ENCODE assay signal across 13 cellular contexts in the genomic region with DNA sequence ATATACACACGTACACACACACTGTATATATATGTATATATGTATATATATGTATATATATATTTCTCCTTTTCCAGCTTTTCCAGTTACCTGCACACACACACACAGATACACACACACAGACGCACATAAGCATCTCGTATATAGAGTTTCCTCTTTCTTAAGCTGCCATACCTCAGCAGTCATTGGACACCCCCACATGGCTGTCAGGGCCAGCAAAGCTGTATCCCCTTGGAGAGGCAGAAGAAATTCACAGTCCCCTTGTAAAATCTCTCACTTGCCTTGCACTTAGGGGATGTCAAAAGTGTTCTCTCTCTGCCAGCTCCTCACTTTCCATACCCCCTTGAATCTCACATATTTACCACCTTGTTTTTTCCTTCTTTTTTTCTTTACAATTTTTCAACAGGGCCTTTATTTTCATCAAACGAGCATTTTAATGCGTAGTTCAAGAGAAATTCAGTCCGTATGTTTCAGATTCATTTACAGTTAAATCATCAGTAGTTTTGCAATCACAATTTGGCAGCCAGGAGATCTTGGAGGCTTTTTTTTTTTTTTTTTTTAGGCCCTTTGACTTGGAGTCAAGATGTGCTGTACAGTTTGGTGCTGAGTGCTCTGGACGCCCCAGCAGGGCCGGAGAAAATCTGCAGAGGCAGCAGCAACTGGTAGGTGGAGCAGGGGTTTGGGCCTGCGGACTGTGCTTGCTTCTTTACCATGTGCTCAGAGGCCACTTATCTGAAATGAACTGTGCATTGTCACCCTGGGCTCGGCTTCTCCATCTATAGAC.
DNase-seq lines count a peak whose midpoint lies in the region; ATAC-seq and TF ChIP-seq lines count a peak whose summit lies in the region.
"Had no signal": no experiment of that assay in that cellular context is flagged by ENCODE, and none has a peak within 500 bp of the region (broad histone marks: within the 10 kb centered on the region; RNA-seq: fewer than 3 reads in every experiment).

No MANE protein-coding gene starts in this region.

- 75 to 84% methylated on average over 7 to 10 of the region's 10 CpGs for WGBS in transverse colon (ENCODE audit: low coverage in 1 of 2), 2 donors

- no peak overlapping the region for H3K9ac ChIP-seq in colonic mucosa (ENCODE audit: low read depth in 2 of 2, low read length in 2 of 2)

- TF ChIP-seq EP300 in transverse colon (IDR thresholded peaks at IDR 0.05; ENCODE audit: low read depth) = no peak

- no peaks in the 10 kb centered on the region for H3K27me3 ChIP-seq in colonic mucosa
- no peaks in the 10 kb centered on the region for H3K27me3 ChIP-seq in transverse colon

- no peak for ATAC-seq in HG03025 (IDR thresholded peaks at IDR 0.05; ENCODE audit: low FRiP score, unreplicated experiment)
- no peak for ATAC-seq in GM21576 (IDR thresholded peaks at IDR 0.05; ENCODE audit: unreplicated experiment)

- H3K36me3 ChIP-seq in colonic mucosa (no peaks in the 10 kb centered on the region), transverse colon (no peaks in the 10 kb centered on the region)

- no peak for TF ChIP-seq POLR2A in transverse colon (IDR thresholded peaks at IDR 0.05)

- no peak overlapping the region for H3K4me3 ChIP-seq in colonic mucosa
- H3K4me3 ChIP-seq in transverse colon = no peak overlapping the region
- H3K4me3 ChIP-seq: lung had no signal

- peak overlapping the region; percentile 45 for H3K27ac ChIP-seq in colonic mucosa
- H3K27ac ChIP-seq in transverse colon = peak overlapping the region; percentile 67 to 86 (median 80)

- H3K9me3 ChIP-seq in colonic mucosa (no peaks in the 10 kb centered on the region), transverse colon (no peaks in the 10 kb centered on the region)

- intact Hi-C loops in colonic mucosa (cut with DNase I) = no loop called here
- intact Hi-C loops in transverse colon (cut with DNase I; ENCODE audit: low total_unique reads) = no loop called here

- H3K4me1 ChIP-seq in colonic mucosa (no peaks in the 10 kb centered on the region), transverse colon (peaks cover 21 to 43% (median 27%) of the 10 kb centered on the region in 4 donors)

- in situ Hi-C loops in transverse colon (cut with MboI; ENCODE audit: low pct_ligation_motif_present in 1 of 4, low pct_unique_long_range_greater_than_20kb in 1 of 4, low sequenced_read_pairs in 3 of 4) = loop anchor here in 1 of 4 donors (25.0 kb wide), 1 partner anchor 247 kb away; the partner anchor contains the start of gene KLF4

- DNase-seq in HS-5 (ENCODE audit: low read depth) = peak; percentile 84
- DNase-seq in colonic mucosa = no peak
- peak; percentile 24 for DNase-seq in left kidney (ENCODE audit: low read depth, low spot score)
- no peak for DNase-seq in transverse colon
- DNase-seq in activated CD8-positive, alpha-beta memory T cell treated with anti-CD3 and anti-CD28 coated beads, Interleukin-2, amount 50 U/mL, for 4 hours = no peak
- no peak for DNase-seq in NCI-H2107 (lab: John Stamatoyannopoulos, UW)
- DNase-seq: activated CD4-positive, alpha-beta memory T cell treated with anti-CD3 and anti-CD28 coated beads, Interleukin-2, amount 10 ng/mL, durations not matched to agents 7 days and 5 days; activated naive CD8-positive, alpha-beta T cell treated with anti-CD3 and anti-CD28 coated beads for 36 hours; DND-41; NCI-H524 treated with DMSO at 0.1 percent for 48 hours had no signal

- TF ChIP-seq CTCF in colonic mucosa (IDR thresholded peaks at IDR 0.05) (no peak), transverse colon (IDR thresholded peaks at IDR 0.05) (no peak)

Comparison
In these comparisons a context has a peak if more than half of its experiments do, and no peak if none do; other contexts are left out.
1. DNase-seq: peak in HS-5 (single experiment) and left kidney (single experiment); none in colonic mucosa (single experiment), transverse colon (single experiment), activated CD8-positive, alpha-beta memory T cell treated with anti-CD3 and anti-CD28 coated beads, Interleukin-2, amount 50 U/mL, for 4 hours (single experiment) and NCI-H2107 (single experiment).